Comparison of ENCODE assay signal across 17 cellular contexts in the genomic region with DNA sequence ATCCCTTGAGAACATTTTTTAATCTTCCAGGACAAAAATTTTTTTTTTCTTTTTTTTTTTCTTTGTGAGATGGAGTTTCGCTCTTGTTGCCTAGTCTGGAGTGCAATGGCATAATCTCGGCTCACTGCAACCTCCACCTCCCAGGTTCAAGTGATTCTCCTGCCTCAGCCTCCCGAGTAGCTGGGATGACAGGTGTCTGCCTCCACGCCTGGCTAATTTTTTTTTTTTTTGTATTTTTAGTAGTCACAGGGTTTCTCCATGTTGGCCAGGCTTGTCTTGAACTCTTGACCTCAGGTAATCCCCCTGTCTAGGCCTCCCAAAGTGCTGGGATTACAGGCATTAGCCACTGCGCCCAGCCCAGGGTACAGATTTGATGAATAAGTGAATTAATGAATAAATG. TPM values are rescaled to one million over a fixed set of nuclear protein-coding genes. Genes with fewer than 3 reads are reported as not detected.
"Had no signal": no experiment of that assay in that cellular context is flagged by ENCODE, and none has a peak within 500 bp of the region (broad histone marks: within the 10 kb centered on the region; RNA-seq: fewer than 3 reads in every experiment).

No MANE protein-coding gene starts in this region.

RNA-seq across cellular contexts. Expression of a gene that starts 22.5 kb away (rescaled TPM):
- total RNA-seq: activated naive CD4-positive, alpha-beta T cell treated with anti-CD3 and anti-CD28 coated beads for 36 hours; activated naive CD4-positive, alpha-beta T cell treated with anti-CD3 and anti-CD28 coated beads, Interleukin-2, amount 50 U/mL, for 72 hours; activated naive CD8-positive, alpha-beta T cell treated with anti-CD3 and anti-CD28 coated beads for 36 hours; activated naive CD8-positive, alpha-beta T cell treated with anti-CD3 and anti-CD28 coated beads, Interleukin-2, amount 10 ng/mL, durations not matched to agents 7 days and 5 days; activated T-cell treated with anti-CD3 and anti-CD28 coated beads, Interleukin-2, amount 50 U/mL, for 72 hours; activated T-helper 1 cell treated with anti-CD3 and anti-CD28 coated beads, Interleukin-12 subunit alpha, Interleukin-12 subunit beta, Interleukin-2, Interleukin-4 antibody, amounts not matched to agents 30 ng/mL and 10 ng/mL and 1 ng/mL, durations not matched to agents 14 hours and 24 hours and 36 hours; activated T-helper 17 cell treated with anti-CD3 and anti-CD28 coated beads, Interleukin-2, amount 50 U/mL, for 72 hours; activated T-helper 2 cell treated with anti-CD3 and anti-CD28 coated beads, Interferon-gamma antibody, Interleukin-2, Interleukin-4, amounts not matched to agents 10 μg/mL and 5 μg/mL and 100 μg/mL, durations not matched to agents 14 hours and 24 hours and 36 hours; aorta; ascending aorta; astrocyte; body of pancreas; breast epithelium; bronchial epithelial cell; cardiac muscle cell; cardiac septum; chondrocyte had no signal
- polyA plus RNA-seq: aorta, cardiac muscle cell had no signal
